17 cellular contexts compared by ENCODE assay signal in the genomic region with DNA sequence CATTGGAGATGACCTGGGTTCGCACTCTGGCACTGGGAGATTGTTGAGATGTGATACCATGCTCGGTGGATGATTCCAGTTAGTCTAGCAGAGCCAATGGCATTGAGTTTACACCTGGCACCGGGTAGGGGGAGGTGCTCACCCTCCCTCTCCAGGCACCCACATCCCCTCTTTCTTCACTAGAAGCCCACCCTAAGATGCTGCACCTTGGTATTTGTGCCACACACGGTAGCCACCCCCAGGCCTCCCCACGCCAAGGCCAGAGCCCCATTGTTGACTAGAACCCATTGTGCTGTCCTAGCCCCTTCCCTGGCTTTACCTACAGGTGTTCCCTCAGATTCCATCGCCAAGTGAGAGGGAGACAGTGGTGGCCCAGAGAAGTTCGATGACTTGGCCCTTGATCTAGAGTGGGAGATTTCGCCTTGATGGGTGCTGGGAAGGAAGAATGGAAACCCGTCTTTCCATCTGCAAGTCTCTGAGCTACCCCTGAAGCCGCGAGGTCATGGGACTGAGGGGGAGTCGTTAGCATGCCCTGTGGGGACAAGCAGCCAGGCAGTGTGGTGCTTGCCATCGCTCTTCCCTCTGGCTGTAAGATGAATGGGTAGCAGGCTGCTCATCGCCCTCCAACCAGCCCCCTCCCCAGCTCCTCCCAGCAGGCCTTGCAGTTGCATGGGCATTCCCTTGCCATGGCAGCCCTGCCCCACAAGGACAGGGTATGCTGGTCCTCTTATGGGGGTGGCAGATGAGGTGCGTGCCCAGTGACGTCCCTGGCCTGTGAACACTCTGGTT. TPM values are rescaled to one million over a fixed set of nuclear protein-coding genes. Genes with fewer than 3 reads are reported as not detected.
A peak's percentile ranks its signal among the peaks of the same experiment; 100 is the strongest.
DNase-seq lines count a peak whose midpoint lies in the region; ATAC-seq, FAIRE-seq and TF ChIP-seq lines count a peak whose summit lies in the region.
"Had no signal": no experiment of that assay in that cellular context is flagged by ENCODE, and none has a peak within 500 bp of the region (broad histone marks: within the 10 kb centered on the region; RNA-seq: fewer than 3 reads in every experiment).

No MANE protein-coding gene starts in this region.

- H3K36me3 ChIP-seq in H1 (ENCODE audit: control insufficient read depth in 2 of 4, insufficient read depth in 4 of 4, low read length in 3 of 4) (peaks cover 60 to 100% (median 90%) of the 10 kb centered on the region in 4 experiments), Karpas-422 (ENCODE audit: insufficient read depth, low read length) (no peaks in the 10 kb centered on the region)
- H3K36me3 ChIP-seq: gastrocnemius medialis had no signal

- CTCF ChIA-PET in activated naive CD4-positive, alpha-beta T cell treated with anti-CD3 and anti-CD28 coated beads for 36 hours (lab: Charles Lee): interaction anchor here (1.3 to 1.6 kb wide), 3 partner anchors 10 to 165 kb away, joined by 3 read pairs; no protein-coding TSS in a partner anchor
- CTCF ChIA-PET in activated CD4-positive, alpha-beta memory T cell treated with anti-CD3 and anti-CD28 coated beads, Interleukin-2, amount 10 ng/mL, durations not matched to agents 7 days and 5 days (lab: Charles Lee): no interaction called here
- CTCF ChIA-PET in H1 (lab: Charles Lee; ENCODE audit: partially characterized antibody): interaction anchor here (0.6 to 3.4 kb wide), 23 partner anchors 10 to 474 kb away, joined by 3 to 20 read pairs (median 4); no protein-coding TSS in a partner anchor

- peak overlapping the region; percentile 5 for H3K4me3 Mint-ChIP-seq in activated naive CD4-positive, alpha-beta T cell treated with anti-CD3 and anti-CD28 coated beads for 36 hours
- H3K4me3 Mint-ChIP-seq in activated CD4-positive, alpha-beta memory T cell treated with anti-CD3 and anti-CD28 coated beads, Interleukin-2, amount 10 ng/mL, durations not matched to agents 7 days and 5 days: no peak overlapping the region
- peak overlapping the region; percentile 25 to 49 for H3K4me3 Mint-ChIP-seq in stimulated activated naive CD8-positive, alpha-beta T cell treated with anti-CD3 and anti-CD28 coated beads, Interleukin-15, amount 100 ng/mL, for 72 hours

- H3K56ac ChIP-seq in H1 (replicated peaks; ENCODE audit: insufficient read length, low read depth, low read length): no peak overlapping the region

- TF ChIP-seq RAD21 in H1 (IDR thresholded peaks at IDR 0.05 in 1 of 2, conservative IDR thresholded peaks at IDR 0.05 in 1 of 2; ENCODE audit: low read depth in 2 of 2, low read length in 2 of 2): no peak

- no peak for FAIRE-seq in H1 (lab: Jason Lieb, UNC)

- H3K4ac ChIP-seq in H1 (replicated peaks; ENCODE audit: insufficient read length, low read depth, low read length): no peak overlapping the region

- DNase-seq in activated naive CD4-positive, alpha-beta T cell treated with anti-CD3 and anti-CD28 coated beads for 36 hours: no peak
- no peak for DNase-seq in activated naive CD4-positive, alpha-beta T cell (lab: John Stamatoyannopoulos, UW)
- DNase-seq in activated CD4-positive, alpha-beta memory T cell treated with anti-CD3 and anti-CD28 coated beads, Interleukin-2, amount 10 ng/mL, durations not matched to agents 7 days and 5 days: no peak
- DNase-seq in H1 (ENCODE audit: low read depth in 1 of 2, low spot score in 2 of 2) (peak in 1 of 2 experiments; percentile 45), hippocampal formation (lab: John Stamatoyannopoulos, UW) (no peak), RPMI8226 (no peak), Karpas-422 (no peak)
- no peak for DNase-seq in stimulated activated naive CD8-positive, alpha-beta T cell treated with anti-CD3 and anti-CD28 coated beads, Interleukin-15, amount 100 ng/mL, for 72 hours
- DNase-seq: activated CD4-positive, alpha-beta T cell treated with anti-CD3 and anti-CD28 coated beads, Interleukin-2, amount 50 U/mL, for 48 hours; central memory CD4-positive, alpha-beta T cell; gastrocnemius medialis; GM23248; IMR-90; NCI-H1048; NCI-H2171 treated with DMSO at 0.1 percent for 48 hours; Right ventricle myocardium superior; thyroid gland had no signal

- H2AFZ ChIP-seq in H1 (ENCODE audit: low read length): no peak overlapping the region
- H2AFZ ChIP-seq in Karpas-422 (ENCODE audit: low read length): no peak overlapping the region
- H2AFZ ChIP-seq: GM23248 had no signal

- peaks cover 98% of the 10 kb centered on the region for H3K4me1 Mint-ChIP-seq in activated naive CD4-positive, alpha-beta T cell treated with anti-CD3 and anti-CD28 coated beads for 36 hours (ENCODE audit: low read depth)
- peaks cover 98% of the 10 kb centered on the region for H3K4me1 Mint-ChIP-seq in activated CD4-positive, alpha-beta memory T cell treated with anti-CD3 and anti-CD28 coated beads, Interleukin-2, amount 10 ng/mL, durations not matched to agents 7 days and 5 days
- peaks cover 99% of the 10 kb centered on the region for H3K4me1 Mint-ChIP-seq in stimulated activated naive CD8-positive, alpha-beta T cell treated with anti-CD3 and anti-CD28 coated beads, Interleukin-15, amount 100 ng/mL, for 72 hours

- no peak overlapping the region for H2BK15ac ChIP-seq in H1 (ENCODE audit: low read length)

- H3K27ac ChIP-seq in H1 (ENCODE audit: low read depth, low read length) (no peak overlapping the region), Karpas-422 (ENCODE audit: low read length) (no peak overlapping the region)
- H3K27ac ChIP-seq: gastrocnemius medialis, GM23248 had no signal

- H3K79me2 ChIP-seq in H1 (ENCODE audit: control insufficient read depth in 1 of 2, insufficient read depth in 2 of 2, low read length in 2 of 2): peaks cover 0 to 96% of the 10 kb centered on the region in 2 experiments; a peak in 3 of 4 replicates
- H3K79me2 ChIP-seq in Karpas-422 (ENCODE audit: low read length): no peaks in the 10 kb centered on the region

- no peaks in the 10 kb centered on the region for H3K9me3 ChIP-seq in H1 (ENCODE audit: insufficient read depth in 2 of 2, low read depth in 1 of 2, low read length in 1 of 2)
- H3K9me3 ChIP-seq in Karpas-422 (ENCODE audit: low read length): no peaks in the 10 kb centered on the region
- H3K9me3 ChIP-seq: gastrocnemius medialis, thyroid gland had no signal

- no peak for TF ChIP-seq CTCF in H1 (IDR thresholded peaks at IDR 0.05; ENCODE audit: control extremely low read depth in 1 of 3, insufficient read depth in 1 of 3, low read depth in 1 of 3, low read length in 3 of 3)

- intact Hi-C loops in activated naive CD4-positive, alpha-beta T cell treated with anti-CD3 and anti-CD28 coated beads for 36 hours (cut with micrococcal nuclease): no loop called here

- H2BK20ac ChIP-seq in H1 (ENCODE audit: low read length): no peak overlapping the region

- H3K4me3 ChIP-seq in H1 (ENCODE audit: extremely low read depth in 1 of 4, insufficient read depth in 2 of 4, low read depth in 3 of 4, low read length in 4 of 4): no peak overlapping the region
- H3K4me3 ChIP-seq in Karpas-422 (ENCODE audit: low read length): no peak overlapping the region
- H3K4me3 ChIP-seq: gastrocnemius medialis, GM23248, thyroid gland had no signal

- 92% methylated on average over 16 of the region's 16 CpGs; no CpG with 5 or more reads in 1 of the 2 experiments for WGBS in H1 (ENCODE audit: extremely low coverage in 1 of 2, insufficient coverage in 1 of 2, insufficient read length in 1 of 2, insufficient replicate concordance in 2 of 2, low coverage in 1 of 2, low lambda C conversion rate in 2 of 2, missing lambda C conversion rate in 1 of 2), 2 experiments

- ATAC-seq in stimulated activated naive CD8-positive, alpha-beta T cell treated with anti-CD3 and anti-CD28 coated beads, Interleukin-15, amount 100 ng/mL, for 72 hours: peak; percentile 19
- ATAC-seq: gastrocnemius medialis had no signal

- H4K5ac ChIP-seq in H1 (ENCODE audit: insufficient read length, low read depth, low read length): no peak overlapping the region

- TF ChIP-seq POLR2A in H1 (IDR thresholded peaks at IDR 0.05; ENCODE audit: control extremely low read depth in 1 of 2, low read depth in 2 of 2, low read length in 2 of 2): no peak; a peak in 1 of 3 replicates

- H3K9me3 Mint-ChIP-seq in activated naive CD4-positive, alpha-beta T cell treated with anti-CD3 and anti-CD28 coated beads for 36 hours: no peaks in the 10 kb centered on the region
- no peaks in the 10 kb centered on the region for H3K9me3 Mint-ChIP-seq in activated CD4-positive, alpha-beta memory T cell treated with anti-CD3 and anti-CD28 coated beads, Interleukin-2, amount 10 ng/mL, durations not matched to agents 7 days and 5 days
- no peaks in the 10 kb centered on the region for H3K9me3 Mint-ChIP-seq in stimulated activated naive CD8-positive, alpha-beta T cell treated with anti-CD3 and anti-CD28 coated beads, Interleukin-15, amount 100 ng/mL, for 72 hours

- no peak overlapping the region for H3K4me2 ChIP-seq in H1 (ENCODE audit: insufficient read depth in 1 of 2, low read depth in 2 of 2, low read length in 2 of 2)
- no peak overlapping the region for H3K4me2 ChIP-seq in Karpas-422 (ENCODE audit: low read depth, low read length, poor library complexity, severe bottlenecking)

- H3K23ac ChIP-seq in H1 (ENCODE audit: insufficient read length): no peak overlapping the region

- H3K18ac ChIP-seq in H1 (ENCODE audit: extremely low read depth, low read length): no peak overlapping the region

- H3K9ac ChIP-seq in H1 (replicated peaks in 1 of 4; ENCODE audit: extremely low read depth in 1 of 4, low read depth in 3 of 4, low read length in 3 of 4) (no peak overlapping the region), Karpas-422 (ENCODE audit: low read length) (no peak overlapping the region)
- H3K9ac ChIP-seq: GM23248 had no signal

- no peak for TF ChIP-seq EP300 in H1 (IDR thresholded peaks at IDR 0.05; ENCODE audit: borderline replicate concordance in 1 of 2, low read depth in 2 of 2, low read length in 2 of 2)

- POLR2A ChIA-PET in activated CD4-positive, alpha-beta memory T cell treated with anti-CD3 and anti-CD28 coated beads, Interleukin-2, amount 10 ng/mL, durations not matched to agents 7 days and 5 days (lab: Charles Lee): interaction anchor here (1.1 to 22.7 kb wide), 9 partner anchors 9 to 294 kb away, joined by 3 to 422 read pairs (median 4); partner anchors contain the start of gene CCND2
- POLR2A ChIA-PET in H1 (lab: Charles Lee; ENCODE audit: partially characterized antibody): interaction anchor here (0.6 to 29.3 kb wide), 10 partner anchors 10 to 401 kb away, joined by 3 to 531 read pairs (median 4); partner anchors contain the start of gene CCND2

- H3K27me3 ChIP-seq in H1 (replicated peaks in 1 of 4; ENCODE audit: control insufficient read depth in 3 of 4, extremely low read depth in 1 of 4, insufficient read depth in 3 of 4, low read length in 3 of 4): no peaks in the 10 kb centered on the region
- H3K27me3 ChIP-seq in Karpas-422 (ENCODE audit: low read length): no peaks in the 10 kb centered on the region
- H3K27me3 ChIP-seq: thyroid gland had no signal

- H2AK5ac ChIP-seq in H1 (ENCODE audit: low read depth, low read length): no peak overlapping the region

- peaks cover 30% of the 10 kb centered on the region for H3K79me1 ChIP-seq in H1 (ENCODE audit: low read depth, low read length)

- H3K23me2 ChIP-seq in H1 (ENCODE audit: low read depth, low read length): no peaks in the 10 kb centered on the region

- H3K9me2 ChIP-seq in Karpas-422 (replicated peaks; ENCODE audit: insufficient read depth, low read length): no peaks in the 10 kb centered on the region

- peaks cover 0 to 6% (median 3%) of the 10 kb centered on the region in 4 experiments for H3K4me1 ChIP-seq in H1 (replicated peaks in 1 of 4; ENCODE audit: control insufficient read depth in 3 of 4, insufficient read depth in 4 of 4, low read length in 3 of 4)
- no peaks in the 10 kb centered on the region for H3K4me1 ChIP-seq in Karpas-422 (ENCODE audit: low read length)

- peaks cover 91% of the 10 kb centered on the region for H3K36me3 Mint-ChIP-seq in activated naive CD4-positive, alpha-beta T cell treated with anti-CD3 and anti-CD28 coated beads for 36 hours (ENCODE audit: low read depth)
- H3K36me3 Mint-ChIP-seq in activated CD4-positive, alpha-beta memory T cell treated with anti-CD3 and anti-CD28 coated beads, Interleukin-2, amount 10 ng/mL, durations not matched to agents 7 days and 5 days (ENCODE audit: low read depth): peaks cover 99% of the 10 kb centered on the region

- H4K20me1 ChIP-seq in H1 (replicated peaks in 1 of 2; ENCODE audit: control insufficient read depth in 1 of 2, insufficient read depth in 2 of 2, low read length in 2 of 2) (peaks cover 36 to 68% of the 10 kb centered on the region in 2 experiments), Karpas-422 (ENCODE audit: insufficient read depth, low read depth, low read length) (no peaks in the 10 kb centered on the region)

- no peak overlapping the region for H3K14ac ChIP-seq in H1 (ENCODE audit: insufficient read length)

- H3K27me3 Mint-ChIP-seq in activated naive CD4-positive, alpha-beta T cell treated with anti-CD3 and anti-CD28 coated beads for 36 hours (ENCODE audit: low read depth): no peaks in the 10 kb centered on the region
- H3K27me3 Mint-ChIP-seq in activated CD4-positive, alpha-beta memory T cell treated with anti-CD3 and anti-CD28 coated beads, Interleukin-2, amount 10 ng/mL, durations not matched to agents 7 days and 5 days: no peaks in the 10 kb centered on the region
- H3K27me3 Mint-ChIP-seq in stimulated activated naive CD8-positive, alpha-beta T cell treated with anti-CD3 and anti-CD28 coated beads, Interleukin-15, amount 100 ng/mL, for 72 hours: no peaks in the 10 kb centered on the region

- no peak overlapping the region for H2BK12ac ChIP-seq in H1 (ENCODE audit: low read depth, low read length)

- H4K91ac ChIP-seq in H1 (replicated peaks; ENCODE audit: insufficient read length, low read length): no peak overlapping the region

- no peak overlapping the region for H2BK5ac ChIP-seq in H1 (ENCODE audit: low read depth, low read length)

- peak overlapping the region; percentile 68 for H3K27ac Mint-ChIP-seq in activated naive CD4-positive, alpha-beta T cell treated with anti-CD3 and anti-CD28 coated beads for 36 hours
- peak overlapping the region; percentile 14 for H3K27ac Mint-ChIP-seq in activated CD4-positive, alpha-beta memory T cell treated with anti-CD3 and anti-CD28 coated beads, Interleukin-2, amount 10 ng/mL, durations not matched to agents 7 days and 5 days
- peak overlapping the region in 1 of 2 donors; percentile 82 for H3K27ac Mint-ChIP-seq in stimulated activated naive CD8-positive, alpha-beta T cell treated with anti-CD3 and anti-CD28 coated beads, Interleukin-15, amount 100 ng/mL, for 72 hours

- H4K8ac ChIP-seq in H1 (ENCODE audit: extremely low read depth, insufficient read depth, low read length): no peak overlapping the region; the same call in 1 of the 2 replicates

- H2BK120ac ChIP-seq in H1 (replicated peaks; ENCODE audit: low read depth, low read length): no peak overlapping the region

RNA-seq across cellular contexts. Expression of gene CCND2, which starts 8.7 kb away (rescaled TPM):
- 100 to 1,000 TPM; 486 to 497 TPM for total RNA-seq in activated naive CD4-positive, alpha-beta T cell treated with anti-CD3 and anti-CD28 coated beads for 36 hours
- 100 to 1,000 TPM; 389 to 401 TPM for total RNA-seq in activated CD4-positive, alpha-beta memory T cell treated with anti-CD3 and anti-CD28 coated beads, Interleukin-2, amount 10 ng/mL, durations not matched to agents 7 days and 5 days
- total RNA-seq in H1 (2021; fragmentation: NEBNext Ultra II Directional; extraction: Animal tissue kit (Norgen Biotek cat#: 25700)): 217 and 223 TPM in 2 replicates
- polyA plus RNA-seq in H1 (2011; rRNA removed): 35.7 and 41.7 TPM in 2 replicates
- polyA plus RNA-seq in H1 (2011; cell fraction: cytosol; rRNA removed): 47.1 TPM
- 39.0 TPM for polyA plus RNA-seq in H1 (2011; cell fraction: nucleus; rRNA removed)
- 42.0 to 64.8 TPM (median 44.2 TPM) in 4 replicates for polyA plus RNA-seq in H1 (2012, experiment 1 of 2)
- 17.1 TPM for polyA plus RNA-seq in H1 (2012, experiment 2 of 2)
- 75.1 TPM for polyA plus RNA-seq in H1 (2013, experiment 1 of 2)
- polyA plus RNA-seq in H1 (2013, experiment 2 of 2): 72.0 TPM
- 229 and 269 TPM in 2 replicates for polyA minus RNA-seq in H1 (2011; rRNA and poly(A)+ RNA removed)
- polyA minus RNA-seq in H1 (2011; cell fraction: cytosol; rRNA and poly(A)+ RNA removed): 132 TPM
- polyA minus RNA-seq in H1 (2011; cell fraction: nucleus; rRNA and poly(A)+ RNA removed): 91.3 TPM
- total RNA-seq in Karpas-422 (2014; rRNA removed; shearing (Covaris generic); ENCODE audit: low replicate concordance): 0.14 and 1.4 TPM in 2 replicates

RNA-seq across cellular contexts. Expression of gene TIGAR, which starts 38.7 kb away (rescaled TPM):
- 10 to 100 TPM; 10.3 to 12.8 TPM for total RNA-seq in activated naive CD4-positive, alpha-beta T cell treated with anti-CD3 and anti-CD28 coated beads for 36 hours
- 10 to 100 TPM; 11.8 to 12.8 TPM for total RNA-seq in activated CD4-positive, alpha-beta memory T cell treated with anti-CD3 and anti-CD28 coated beads, Interleukin-2, amount 10 ng/mL, durations not matched to agents 7 days and 5 days
- total RNA-seq in H1 (2021; fragmentation: NEBNext Ultra II Directional; extraction: Animal tissue kit (Norgen Biotek cat#: 25700)): 26.4 and 27.6 TPM in 2 replicates
- polyA plus RNA-seq in H1 (2011; rRNA removed): 1.8 and 3.8 TPM in 2 replicates
- 5.3 TPM for polyA plus RNA-seq in H1 (2011; cell fraction: cytosol; rRNA removed)
- 2.1 TPM for polyA plus RNA-seq in H1 (2011; cell fraction: nucleus; rRNA removed)
- polyA plus RNA-seq in H1 (2012, experiment 1 of 2): 11.4 to 17.3 TPM (median 14.4 TPM) in 4 replicates
- 1.1 TPM for polyA plus RNA-seq in H1 (2012, experiment 2 of 2)
- polyA plus RNA-seq in H1 (2013, experiment 1 of 2): 8.7 TPM
- 9.3 TPM for polyA plus RNA-seq in H1 (2013, experiment 2 of 2)
- 2.4 TPM in 2 replicates for polyA minus RNA-seq in H1 (2011; rRNA and poly(A)+ RNA removed)
- polyA minus RNA-seq in H1 (2011; cell fraction: cytosol; rRNA and poly(A)+ RNA removed): 2.1 TPM
- 4.9 TPM for polyA minus RNA-seq in H1 (2011; cell fraction: nucleus; rRNA and poly(A)+ RNA removed)
- total RNA-seq in Karpas-422 (2014; rRNA removed; shearing (Covaris generic); ENCODE audit: low replicate concordance): 4.8 and 9.0 TPM in 2 replicates

Comparison
In these comparisons a context has a peak if more than half of its experiments do, and no peak if none do; other contexts are left out.
1. RNA of gene CCND2, which starts 8.7 kb away (total RNA-seq): 486 to 497 TPM in activated naive CD4-positive, alpha-beta T cell treated with anti-CD3 and anti-CD28 coated beads for 36 hours, 389 to 401 TPM in activated CD4-positive, alpha-beta memory T cell treated with anti-CD3 and anti-CD28 coated beads, Interleukin-2, amount 10 ng/mL, durations not matched to agents 7 days and 5 days and 217 to 223 TPM in H1; 0.14 to 1.4 TPM in Karpas-422; every median in the first group is over 10 times any median in the second.